28 cellular contexts compared by ENCODE assay signal in the genomic region with DNA sequence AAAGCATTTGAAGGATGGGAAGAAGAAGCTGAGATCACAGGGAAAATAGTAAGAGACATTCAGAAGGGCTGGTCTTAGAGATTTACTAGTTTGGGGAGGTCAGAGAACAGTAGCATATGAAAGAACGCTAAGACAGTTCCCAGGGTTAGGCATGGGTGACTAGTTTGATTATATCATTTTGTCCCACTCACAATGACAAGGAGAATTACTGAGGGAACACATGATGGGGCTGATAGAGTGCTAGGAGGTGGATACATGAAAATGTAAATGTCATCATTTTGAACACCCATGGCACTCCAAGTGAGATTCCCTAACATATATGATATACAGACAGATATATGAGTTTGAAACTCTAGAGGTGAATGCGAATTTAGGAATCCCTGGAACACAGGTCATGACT.
"Had no signal": no experiment of that assay in that cellular context is flagged by ENCODE, and none has a peak within 500 bp of the region (broad histone marks: within the 10 kb centered on the region; RNA-seq: fewer than 3 reads in every experiment).

No MANE protein-coding gene starts in this region.

- H2AFZ ChIP-seq: hepatocyte had no signal

- DNase-seq: colonic mucosa; cortex of kidney; dermis blood vessel endothelial cell; dorsolateral prefrontal cortex; effector CD4-positive, alpha-beta T cell; effector CD8-positive, alpha-beta T cell; effector memory CD4-positive, alpha-beta T cell; effector memory CD8-positive, alpha-beta T cell; endodermal cell; esophagus squamous epithelium; foreskin fibroblast; foreskin keratinocyte; foreskin melanocyte; gastrocnemius medialis; glutamatergic neuron; heart left ventricle; heart right ventricle had no signal

- H3K27me3 ChIP-seq: colonic mucosa, esophagus muscularis mucosa, esophagus squamous epithelium, foreskin keratinocyte, gastrocnemius medialis, gastroesophageal sphincter, heart left ventricle, heart right ventricle, hepatocyte had no signal

- H3K36me3 ChIP-seq: colonic mucosa, esophagus muscularis mucosa, esophagus squamous epithelium, gastrocnemius medialis, gastroesophageal sphincter had no signal

- H3K4me3 Mint-ChIP-seq: dendritic cell treated with granulocyte-macrophage colony-stimulating factor and Interleukin-4, amounts not matched to agents 40 ng/mL and 50 ng/mL, for 4 days; effector memory CD8-positive, alpha-beta T cell; endodermal cell had no signal

- H3K9me3 ChIP-seq: colonic mucosa, esophagus muscularis mucosa, esophagus squamous epithelium, gastrocnemius medialis, gastroesophageal sphincter, heart left ventricle, heart right ventricle had no signal

- FAIRE-seq: colon, endometrium, endothelial cell of umbilical vein, frontal cortex had no signal

- H3K4me2 ChIP-seq: hepatocyte had no signal

- H3K27ac Mint-ChIP-seq: dendritic cell treated with granulocyte-macrophage colony-stimulating factor and Interleukin-4, amounts not matched to agents 40 ng/mL and 50 ng/mL, for 4 days; effector memory CD8-positive, alpha-beta T cell; endodermal cell had no signal

- H3K79me2 ChIP-seq: hepatocyte had no signal

- H3K4me3 ChIP-seq: colonic mucosa, coronary artery, dorsolateral prefrontal cortex, esophagus muscularis mucosa, esophagus squamous epithelium, gastrocnemius medialis, gastroesophageal sphincter, heart left ventricle, heart right ventricle, hepatocyte had no signal

- H3K4me1 ChIP-seq: colonic mucosa, esophagus muscularis mucosa, esophagus squamous epithelium, foreskin keratinocyte, gastrocnemius medialis, gastroesophageal sphincter, heart left ventricle, heart right ventricle had no signal

- H3K9me3 Mint-ChIP-seq: dendritic cell treated with granulocyte-macrophage colony-stimulating factor and Interleukin-4, amounts not matched to agents 40 ng/mL and 50 ng/mL, for 4 days; effector memory CD8-positive, alpha-beta T cell; endodermal cell had no signal

- ATAC-seq: effector memory CD8-positive, alpha-beta T cell; esophagus mucosa; foreskin keratinocyte; gastrocnemius medialis; gastroesophageal sphincter; heart left ventricle; heart right ventricle had no signal

- H3K27me3 Mint-ChIP-seq: dendritic cell treated with granulocyte-macrophage colony-stimulating factor and Interleukin-4, amounts not matched to agents 40 ng/mL and 50 ng/mL, for 4 days; effector memory CD8-positive, alpha-beta T cell had no signal

- H3K27ac ChIP-seq: colonic mucosa, coronary artery, dorsolateral prefrontal cortex, epithelial cell of prostate, esophagus muscularis mucosa, esophagus squamous epithelium, foreskin keratinocyte, gastrocnemius medialis, gastroesophageal sphincter, heart left ventricle, heart right ventricle, hepatocyte had no signal
